In genomic region chr20:44683263-44684046, GRCh38 we compare ENCODE assay signal across 7 cellular contexts. TPM values are rescaled to one million over a fixed set of nuclear protein-coding genes. Genes with fewer than 3 reads are reported as not detected.
DNase-seq lines count a peak whose midpoint lies in the region; ATAC-seq, FAIRE-seq and TF ChIP-seq lines count a peak whose summit lies in the region.

No MANE protein-coding gene starts in this region.

- no peak overlapping the region for H2AFZ ChIP-seq in keratinocyte (ENCODE audit: control insufficient read depth, low read length)

- intact Hi-C loops in adrenal gland (cut with DNase I), result loop anchor here in 1 of 2 donors (2.0 to 5.0 kb wide), 2 partner anchors 49 to 184 kb away; no protein-coding TSS in a partner anchor

- peak; percentile 90 for ATAC-seq in SK-N-SH treated with all-trans-retinoic acid at 6 μM for 48 hours
- no peak for ATAC-seq in HG03097 (IDR thresholded peaks at IDR 0.05; ENCODE audit: low FRiP score, unreplicated experiment)

- WGBS in adrenal gland, 4 donors, result 31 to 54% (median 49%) methylated on average over 9 to 10 of the region's 10 CpGs

- peak; percentile 74 for DNase-seq in GM12892 (ENCODE audit: insufficient read length)
- DNase-seq in adrenal gland, result peak in 5 of 7 donors; percentile 56 to 75 (median 66)
- peak; percentile 49 for DNase-seq in keratinocyte (ENCODE audit: low read depth, low spot score)
- peak; percentile 25 for DNase-seq in stimulated activated CD8-positive, alpha-beta memory T cell treated with anti-CD3 and anti-CD28 coated beads, Interleukin-12 subunit alpha, Interleukin-12 subunit beta, amount 100 ng/mL, for 4 hours (ENCODE audit: low read depth)

- no peak overlapping the region for H3K4me3 ChIP-seq in adrenal gland
- H3K4me3 ChIP-seq in keratinocyte (ENCODE audit: control insufficient read depth in 2 of 3, extremely low read depth in 1 of 3, insufficient read depth in 2 of 3, low read depth in 1 of 3, low read length in 3 of 3), result no peak overlapping the region

- dilution Hi-C loops in keratinocyte (cut with MboI; ENCODE audit: extremely low pct_ligation_motif_present, low sequenced_read_pairs), result no loop called here

- no peak overlapping the region for H3K4me2 ChIP-seq in keratinocyte (ENCODE audit: control insufficient read depth, extremely low read depth, insufficient read depth, low read depth, low read length)

- no peak overlapping the region for H3K9ac ChIP-seq in keratinocyte (ENCODE audit: control insufficient read depth, extremely low read depth, insufficient read depth, low read length)

- H3K27ac ChIP-seq in adrenal gland (peak overlapping the region in 3 of 5 donors; percentile 37 to 83 (median 66)), keratinocyte (ENCODE audit: control insufficient read depth, insufficient read depth, low read length) (no peak overlapping the region)

- H4K20me1 ChIP-seq in keratinocyte (ENCODE audit: control insufficient read depth, extremely low read depth, insufficient read depth, low read length), result no peaks in the 10 kb centered on the region

- TF ChIP-seq POLR2A in GM12892 (IDR thresholded peaks at IDR 0.05; ENCODE audit: low read depth, low read length) (no peak), adrenal gland (IDR thresholded peaks at IDR 0.05) (no peak)

- H3K4me1 ChIP-seq in adrenal gland (replicated peaks in 1 of 2), result peaks cover 5 to 7% of the 10 kb centered on the region in 2 donors
- H3K4me1 ChIP-seq in keratinocyte (ENCODE audit: control insufficient read depth, extremely low read depth, insufficient read depth, low read length), result peaks cover 3% of the 10 kb centered on the region

- TF ChIP-seq CTCF in LNCAP (IDR thresholded peaks at IDR 0.05) (peak; percentile 87), adrenal gland (IDR thresholded peaks at IDR 0.05) (peak; percentile 33 to 71 (median 51)), keratinocyte (optimal IDR thresholded peaks at IDR 0.05 in 1 of 3, IDR thresholded peaks at IDR 0.05 in 1 of 3, conservative IDR thresholded peaks at IDR 0.05 in 1 of 3; ENCODE audit: extremely low read depth in 1 of 3, insufficient read depth in 2 of 3, low read length in 3 of 3) (peak; percentile 78 to 80 (median 79))

- FAIRE-seq in GM12892 (lab: Jason Lieb, UNC), result peak; percentile 56
- FAIRE-seq in keratinocyte (lab: Jason Lieb, UNC), result peak; percentile 73

- no peaks in the 10 kb centered on the region for H3K9me3 ChIP-seq in adrenal gland (replicated peaks in 1 of 3)
- H3K9me3 ChIP-seq in keratinocyte (ENCODE audit: control insufficient read depth, low read depth, low read length), result no peaks in the 10 kb centered on the region

- no peaks in the 10 kb centered on the region for H3K9me1 ChIP-seq in keratinocyte (ENCODE audit: control insufficient read depth, extremely low read depth, insufficient read depth, low read length)

- H3K36me3 ChIP-seq in adrenal gland (replicated peaks in 1 of 2) (no peaks in the 10 kb centered on the region), keratinocyte (ENCODE audit: control insufficient read depth in 2 of 2, extremely low read depth in 1 of 2, insufficient read depth in 2 of 2, low read length in 2 of 2) (no peaks in the 10 kb centered on the region)

- H3K27me3 ChIP-seq in adrenal gland (no peaks in the 10 kb centered on the region), keratinocyte (ENCODE audit: control insufficient read depth, extremely low read depth, insufficient read depth, low read length) (no peaks in the 10 kb centered on the region)

- H3K79me2 ChIP-seq in keratinocyte (ENCODE audit: control insufficient read depth, insufficient read depth, low read length), result no peaks in the 10 kb centered on the region

TF ChIP-seq in SK-N-SH treated with all-trans-retinoic acid at 6 μM for 48 hours, 23 proteins besides CTCF, POLR2A, EP300 and RAD21:
- TF ChIP-seq GLIS3 (CRISPR knock-in tag; IDR thresholded peaks at IDR 0.05), result no peak
- TF ChIP-seq TOX (CRISPR knock-in tag; IDR thresholded peaks at IDR 0.05; ENCODE audit: borderline replicate concordance), result no peak
- TF ChIP-seq, protein P1, sequence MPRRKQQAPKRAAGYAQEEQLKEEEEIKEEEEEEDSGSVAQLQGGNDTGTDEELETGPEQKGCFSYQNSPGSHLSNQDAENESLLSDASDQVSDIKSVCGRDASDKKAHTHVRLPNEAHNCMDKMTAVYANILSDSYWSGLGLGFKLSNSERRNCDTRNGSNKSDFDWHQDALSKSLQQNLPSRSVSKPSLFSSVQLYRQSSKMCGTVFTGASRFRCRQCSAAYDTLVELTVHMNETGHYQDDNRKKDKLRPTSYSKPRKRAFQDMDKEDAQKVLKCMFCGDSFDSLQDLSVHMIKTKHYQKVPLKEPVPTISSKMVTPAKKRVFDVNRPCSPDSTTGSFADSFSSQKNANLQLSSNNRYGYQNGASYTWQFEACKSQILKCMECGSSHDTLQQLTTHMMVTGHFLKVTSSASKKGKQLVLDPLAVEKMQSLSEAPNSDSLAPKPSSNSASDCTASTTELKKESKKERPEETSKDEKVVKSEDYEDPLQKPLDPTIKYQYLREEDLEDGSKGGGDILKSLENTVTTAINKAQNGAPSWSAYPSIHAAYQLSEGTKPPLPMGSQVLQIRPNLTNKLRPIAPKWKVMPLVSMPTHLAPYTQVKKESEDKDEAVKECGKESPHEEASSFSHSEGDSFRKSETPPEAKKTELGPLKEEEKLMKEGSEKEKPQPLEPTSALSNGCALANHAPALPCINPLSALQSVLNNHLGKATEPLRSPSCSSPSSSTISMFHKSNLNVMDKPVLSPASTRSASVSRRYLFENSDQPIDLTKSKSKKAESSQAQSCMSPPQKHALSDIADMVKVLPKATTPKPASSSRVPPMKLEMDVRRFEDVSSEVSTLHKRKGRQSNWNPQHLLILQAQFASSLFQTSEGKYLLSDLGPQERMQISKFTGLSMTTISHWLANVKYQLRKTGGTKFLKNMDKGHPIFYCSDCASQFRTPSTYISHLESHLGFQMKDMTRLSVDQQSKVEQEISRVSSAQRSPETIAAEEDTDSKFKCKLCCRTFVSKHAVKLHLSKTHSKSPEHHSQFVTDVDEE (CRISPR knock-in tag; IDR thresholded peaks at IDR 0.05), result no peak
- TF ChIP-seq ZFP3 (CRISPR knock-in tag; IDR thresholded peaks at IDR 0.05), result no peak
- TF ChIP-seq, protein P2, sequence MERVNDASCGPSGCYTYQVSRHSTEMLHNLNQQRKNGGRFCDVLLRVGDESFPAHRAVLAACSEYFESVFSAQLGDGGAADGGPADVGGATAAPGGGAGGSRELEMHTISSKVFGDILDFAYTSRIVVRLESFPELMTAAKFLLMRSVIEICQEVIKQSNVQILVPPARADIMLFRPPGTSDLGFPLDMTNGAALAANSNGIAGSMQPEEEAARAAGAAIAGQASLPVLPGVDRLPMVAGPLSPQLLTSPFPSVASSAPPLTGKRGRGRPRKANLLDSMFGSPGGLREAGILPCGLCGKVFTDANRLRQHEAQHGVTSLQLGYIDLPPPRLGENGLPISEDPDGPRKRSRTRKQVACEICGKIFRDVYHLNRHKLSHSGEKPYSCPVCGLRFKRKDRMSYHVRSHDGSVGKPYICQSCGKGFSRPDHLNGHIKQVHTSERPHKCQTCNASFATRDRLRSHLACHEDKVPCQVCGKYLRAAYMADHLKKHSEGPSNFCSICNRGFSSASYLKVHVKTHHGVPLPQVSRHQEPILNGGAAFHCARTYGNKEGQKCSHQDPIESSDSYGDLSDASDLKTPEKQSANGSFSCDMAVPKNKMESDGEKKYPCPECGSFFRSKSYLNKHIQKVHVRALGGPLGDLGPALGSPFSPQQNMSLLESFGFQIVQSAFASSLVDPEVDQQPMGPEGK (CRISPR knock-in tag; IDR thresholded peaks at IDR 0.05; ENCODE audit: borderline replicate concordance), result no peak
- no peak for TF ChIP-seq PPARA (CRISPR knock-in tag; IDR thresholded peaks at IDR 0.05; ENCODE audit: borderline replicate concordance)

RNA-seq across cellular contexts. Expression of gene CCN5, which starts 31.7 kb away (rescaled TPM):
- not detected for polyA plus RNA-seq in GM12892 (2012; ENCODE audit: missing spikeins)
- total RNA-seq in adrenal gland, result 100 to 1,000 TPM in 2 of 8 donors, 10 to 100 TPM in 6; 24.5 to 115 (median 63.1) TPM
- 10 to 100 TPM in 2 of 3 donors, 1 to 10 TPM in 1; 8.0 to 47.3 (median 19.1) TPM for polyA plus RNA-seq in adrenal gland
- polyA plus RNA-seq in keratinocyte, result 0.50 TPM in 1 of 3 replicates, not detected in the others
- polyA plus RNA-seq in keratinocyte (2011; ENCODE audit: low read depth), result not detected
- 0.09 and 0.22 TPM in 2 replicates for polyA plus RNA-seq in keratinocyte (2011; cell fraction: cytosol; rRNA removed)
- 0.16 and 0.29 TPM in 2 replicates for polyA plus RNA-seq in keratinocyte (2011; cell fraction: nucleus; rRNA removed)
- polyA plus RNA-seq in keratinocyte (2012; ENCODE audit: low replicate concordance), result not detected in 2 replicates
- 0.76 TPM in 1 of 3 replicates, not detected in the others for polyA minus RNA-seq in keratinocyte
- polyA minus RNA-seq in keratinocyte (2011; cell fraction: cytosol; rRNA and poly(A)+ RNA removed), result 3.6 TPM
- 1.4 and 1.8 TPM in 2 replicates for polyA minus RNA-seq in keratinocyte (2011; cell fraction: nucleus; rRNA and poly(A)+ RNA removed)

RNA-seq across cellular contexts. Expression of gene ADA, which starts 32.0 kb away (rescaled TPM):
- 52.1 TPM for polyA plus RNA-seq in GM12892 (2012; ENCODE audit: missing spikeins)
- total RNA-seq in adrenal gland, result 10 to 100 TPM in 5 of 8 donors, 1 to 10 TPM in 3; 6.6 to 16.4 (median 11.9) TPM
- polyA plus RNA-seq in adrenal gland (10 to 100 TPM in 1 of 3 donors, 1 to 10 TPM in 2; 3.4 to 10.4 (median 9.6) TPM), keratinocyte (18.9 to 26.4 TPM (median 21.4 TPM) in 3 replicates)
- 12.0 TPM for polyA plus RNA-seq in keratinocyte (2011; ENCODE audit: low read depth)
- 17.1 and 20.5 TPM in 2 replicates for polyA plus RNA-seq in keratinocyte (2011; cell fraction: cytosol; rRNA removed)
- polyA plus RNA-seq in keratinocyte (2011; cell fraction: nucleus; rRNA removed), result 23.1 and 24.6 TPM in 2 replicates
- polyA plus RNA-seq in keratinocyte (2012; ENCODE audit: low replicate concordance), result 11.3 and 14.7 TPM in 2 replicates
- 10.9 to 17.8 TPM (median 16.2 TPM) in 3 replicates for polyA minus RNA-seq in keratinocyte
- polyA minus RNA-seq in keratinocyte (2011; cell fraction: cytosol; rRNA and poly(A)+ RNA removed), result 15.0 TPM
- polyA minus RNA-seq in keratinocyte (2011; cell fraction: nucleus; rRNA and poly(A)+ RNA removed), result 4.1 and 8.1 TPM in 2 replicates

Comparison
In these comparisons a context has a peak if more than half of its experiments do, and no peak if none do; other contexts are left out.
1. RNA of gene CCN5, which starts 31.7 kb away (polyA plus RNA-seq): 8.0 to 47.3 TPM in adrenal gland; 0.09 to 0.50 TPM in keratinocyte; every median in the first group is over 4 times any median in the second.
2. Peak in every context shown above with its lines, with median percentiles within 50 percentile points of each other: DNase-seq and CTCF ChIP-seq.